Comparison of ENCODE assay signal across 9 cellular contexts in genomic region chr11:1628506-1629325, GRCh38. TPM values are rescaled to one million over a fixed set of nuclear protein-coding genes. Genes with fewer than 3 reads are reported as not detected.
A peak's percentile ranks its signal among the peaks of the same experiment; 100 is the strongest.
DNase-seq lines count a peak whose midpoint lies in the region; ATAC-seq, FAIRE-seq and TF ChIP-seq lines count a peak whose summit lies in the region.
"Had no signal": no experiment of that assay in that cellular context is flagged by ENCODE, and none has a peak within 500 bp of the region (broad histone marks: within the 10 kb centered on the region; RNA-seq: fewer than 3 reads in every experiment).

No MANE protein-coding gene starts in this region.

- H4K5ac ChIP-seq in IMR-90 (ENCODE audit: low read depth, low read length): no peak overlapping the region

- H3K27ac ChIP-seq in IMR-90 (ENCODE audit: insufficient read depth, low read length): no peak overlapping the region
- H3K27ac ChIP-seq in breast epithelium: no peak overlapping the region

- H3K27me3 ChIP-seq in IMR-90 (ENCODE audit: control insufficient read depth, insufficient read depth, low read length) (peaks cover 63% of the 10 kb centered on the region), breast epithelium (peaks cover 0 to 36% of the 10 kb centered on the region in 2 donors)

- no peak overlapping the region for H3K4me3 Mint-ChIP-seq in activated B cell treated with CpG ODN at 0.5 μM for 24 hours

- H2BK120ac ChIP-seq in IMR-90 (ENCODE audit: low read depth, low read length): no peak overlapping the region

- H2BK20ac ChIP-seq in IMR-90 (ENCODE audit: low read depth, low read length): no peak overlapping the region

- no peak overlapping the region for H3K18ac ChIP-seq in IMR-90 (ENCODE audit: low read depth, low read length)

- in situ Hi-C loops in IMR-90 (cut with MboI; ENCODE audit: low sequenced_read_pairs): no loop called here

- H2AK5ac ChIP-seq in IMR-90 (ENCODE audit: low read depth, low read length): no peak overlapping the region

- CTCF ChIA-PET in IMR-90 (lab: Yijun Ruan, JAX): interaction anchor here (1.3 kb wide), 1 partner anchor 34 kb away, joined by 4 read pairs; no protein-coding TSS in a partner anchor
- CTCF ChIA-PET in activated B cell treated with CpG ODN at 0.5 μM for 24 hours (lab: Charles Lee): interaction anchor here (0.9 to 1.2 kb wide), 2 partner anchors 10 to 79 kb away, joined by 3 read pairs; no protein-coding TSS in a partner anchor

- no peaks in the 10 kb centered on the region for H3K9me1 ChIP-seq in IMR-90 (ENCODE audit: insufficient read depth, low read length)

- H3K36me3 ChIP-seq in IMR-90 (ENCODE audit: control insufficient read depth, insufficient read depth, low read length): no peaks in the 10 kb centered on the region
- no peaks in the 10 kb centered on the region for H3K36me3 ChIP-seq in breast epithelium

- no peak overlapping the region for H3K14ac ChIP-seq in IMR-90 (replicated peaks; ENCODE audit: low read depth, low read length)

- no peak overlapping the region for H3K56ac ChIP-seq in IMR-90 (ENCODE audit: extremely low read depth, insufficient read depth, low read length)

- no peaks in the 10 kb centered on the region for H3K9me3 ChIP-seq in IMR-90 (ENCODE audit: control insufficient read depth, insufficient read depth, low read length)
- H3K9me3 ChIP-seq in breast epithelium: no peaks in the 10 kb centered on the region

- H3K4me3 ChIP-seq in IMR-90 (ENCODE audit: insufficient read depth, low read depth, low read length) (no peak overlapping the region), breast epithelium (no peak overlapping the region)

- no peak overlapping the region for H3K4ac ChIP-seq in IMR-90 (ENCODE audit: low read depth, low read length)

- no peak overlapping the region for H2BK5ac ChIP-seq in IMR-90 (ENCODE audit: low read depth, low read length, poor library complexity, severe bottlenecking)

- peak; percentile 64 for TF ChIP-seq CTCF in D721Med (IDR thresholded peaks at IDR 0.05; ENCODE audit: insufficient read depth, missing control alignments)
- TF ChIP-seq CTCF in IMR-90 (conservative IDR thresholded peaks at IDR 0.05; ENCODE audit: low read depth, low read length): peak; percentile 76
- no peak for TF ChIP-seq CTCF in activated B cell treated with CpG ODN at 0.5 μM for 24 hours (IDR thresholded peaks at IDR 0.05)
- peak; percentile 51 to 63 (median 54) for TF ChIP-seq CTCF in breast epithelium (IDR thresholded peaks at IDR 0.05)

- peak; percentile 67 for TF ChIP-seq RAD21 in IMR-90 (IDR thresholded peaks at IDR 0.05; ENCODE audit: low read length)

- H3K4me1 ChIP-seq in IMR-90 (ENCODE audit: control insufficient read depth, insufficient read depth, low read length) (no peaks in the 10 kb centered on the region), breast epithelium (no peaks in the 10 kb centered on the region)

- H2AFZ ChIP-seq in IMR-90 (replicated peaks; ENCODE audit: low read length, poor library complexity): peak overlapping the region; percentile 9

- no TSS peak for BruUV-seq in IMR-90 (replicated peaks; lab: Mats Ljungman, UMichigan)

- peak; percentile 99 for ATAC-seq in IMR-90 (ENCODE audit: low read depth)
- peak; percentile 81 for ATAC-seq in activated B cell treated with CpG ODN at 0.5 μM for 24 hours (ENCODE audit: low read depth)
- ATAC-seq in HG03469 (IDR thresholded peaks at IDR 0.05; ENCODE audit: unreplicated experiment): no peak
- ATAC-seq in GM21390 (IDR thresholded peaks at IDR 0.05; ENCODE audit: unreplicated experiment): no peak

- dilution Hi-C loops in IMR-90 (cut with HindIII; ENCODE audit: low sequenced_read_pairs, unreplicated experiment): no loop called here

- H3K79me1 ChIP-seq in IMR-90 (ENCODE audit: low read depth in 1 of 2, low read length in 2 of 2): no peaks in the 10 kb centered on the region

- DNase-seq in D721Med (ENCODE audit: insufficient read length, low spot score): no peak
- DNase-seq in IMR-90: peak; percentile 9
- peak; percentile 52 for DNase-seq in activated B cell treated with CpG ODN at 0.5 μM for 24 hours
- no peak for DNase-seq in breast epithelium (ENCODE audit: low spot score in 2 of 2)
- peak; percentile 50 for DNase-seq in kidney tubule cell (ENCODE audit: low spot score)
- peak in 2 of 3 donors; percentile 37 to 51 for DNase-seq in stimulated activated CD4-positive, alpha-beta T cell treated with anti-CD3 and anti-CD28 coated beads, TNF-alpha, amount 100 ng/mL, for 1 hour (ENCODE audit: low read depth in 3 of 3, low spot score in 1 of 3)

- no peak overlapping the region for H4K91ac ChIP-seq in IMR-90 (ENCODE audit: insufficient read depth, low read depth, low read length)

- H2BK15ac ChIP-seq in IMR-90 (ENCODE audit: low read depth, low read length): no peak overlapping the region

- POLR2A ChIA-PET in IMR-90 (lab: Charles Lee; ENCODE audit: unreplicated experiment) (no interaction called here), activated B cell treated with CpG ODN at 0.5 μM for 24 hours (lab: Charles Lee) (no interaction called here)

- H2AK9ac ChIP-seq in IMR-90 (replicated peaks; ENCODE audit: low read depth, low read length, poor library complexity): no peak overlapping the region

- no peak overlapping the region for H3K9ac ChIP-seq in IMR-90 (ENCODE audit: low read depth, low read length)

- H3K27ac Mint-ChIP-seq in activated B cell treated with CpG ODN at 0.5 μM for 24 hours: no peak overlapping the region

- intact Hi-C loops in IMR-90 (cut with micrococcal nuclease): loop anchor here (2.0 kb wide), 1 partner anchor 82 kb away; no protein-coding TSS in a partner anchor
- intact Hi-C loops in activated B cell treated with CpG ODN at 0.5 μM for 24 hours (cut with micrococcal nuclease): loop anchor here (2.0 kb wide), 1 partner anchor 82 kb away; no protein-coding TSS in a partner anchor
- intact Hi-C loops in breast epithelium (cut with DNase I; ENCODE audit: low total_unique reads): no loop called here

- H3K4me1 Mint-ChIP-seq in activated B cell treated with CpG ODN at 0.5 μM for 24 hours: peaks cover 4% of the 10 kb centered on the region

- H3K36me3 Mint-ChIP-seq in activated B cell treated with CpG ODN at 0.5 μM for 24 hours (ENCODE audit: low read depth): no peaks in the 10 kb centered on the region

- WGBS in IMR-90 (ENCODE audit: extremely low coverage in 2 of 2, insufficient read length in 1 of 2), 2 experiments: 33% methylated on average over 15 of the region's 35 CpGs; no CpG with 5 or more reads in 1 of the 2 experiments

- H3K9me3 Mint-ChIP-seq in activated B cell treated with CpG ODN at 0.5 μM for 24 hours: no peaks in the 10 kb centered on the region

- no peak overlapping the region for H3K23ac ChIP-seq in IMR-90 (ENCODE audit: low read depth, low read length)

- no peak for FAIRE-seq in D721Med (lab: Jason Lieb, UNC)

- H3K27me3 Mint-ChIP-seq in activated B cell treated with CpG ODN at 0.5 μM for 24 hours: peaks cover 30% of the 10 kb centered on the region

- no peak overlapping the region for H4K8ac ChIP-seq in IMR-90 (ENCODE audit: low read depth in 2 of 2, low read length in 2 of 2)

- no peak for TF ChIP-seq POLR2A in IMR-90 (IDR thresholded peaks at IDR 0.05; ENCODE audit: low read depth, low read length)
- no peak for TF ChIP-seq POLR2A in breast epithelium (IDR thresholded peaks at IDR 0.05)

- no peaks in the 10 kb centered on the region; the same call in 1 of the 2 replicates for H4K20me1 ChIP-seq in IMR-90 (ENCODE audit: insufficient read depth, low read length)

- H3K4me2 ChIP-seq in IMR-90 (ENCODE audit: low read depth, low read length): no peak overlapping the region

TF ChIP-seq in IMR-90, 13 proteins besides CTCF, POLR2A, EP300 and RAD21:
- TF ChIP-seq FOS (IDR thresholded peaks at IDR 0.05; ENCODE audit: low read depth, low read length) (no peak), SMC3 (IDR thresholded peaks at IDR 0.05; ENCODE audit: low read depth, low read length) (peak; percentile 58)

RNA-seq across cellular contexts. Expression of gene KRTAP5-5, which starts 0.9 kb away (rescaled TPM):
- not detected in 2 replicates for total RNA-seq in IMR-90 (2012; rRNA removed)
- polyA plus RNA-seq in IMR-90 (2012; rRNA removed): not detected in 2 replicates
- not detected in 2 replicates for polyA plus RNA-seq in IMR-90 (2012; cell fraction: cytosol; rRNA removed)
- not detected in 2 replicates for polyA plus RNA-seq in IMR-90 (2012; cell fraction: nucleus; rRNA removed; ENCODE audit: low replicate concordance)
- not detected in 2 replicates for total RNA-seq in activated B cell treated with CpG ODN at 0.5 μM for 24 hours
- total RNA-seq in breast epithelium: not detected
- total RNA-seq: temporal lobe had no signal

RNA-seq across cellular contexts. Expression of gene KRTAP5-4, which starts 6.8 kb away (rescaled TPM):
- not detected in 2 replicates for total RNA-seq in IMR-90 (2012; rRNA removed)
- polyA plus RNA-seq in IMR-90 (2012; rRNA removed): not detected in 2 replicates
- polyA plus RNA-seq in IMR-90 (2012; cell fraction: cytosol; rRNA removed): not detected in 2 replicates
- not detected in 2 replicates for polyA plus RNA-seq in IMR-90 (2012; cell fraction: nucleus; rRNA removed; ENCODE audit: low replicate concordance)
- total RNA-seq in activated B cell treated with CpG ODN at 0.5 μM for 24 hours: not detected in 2 replicates
- total RNA-seq in breast epithelium: not detected

RNA-seq across cellular contexts. Expression of gene KRTAP5-3, which starts 20.5 kb away (rescaled TPM):
- total RNA-seq in IMR-90 (2012; rRNA removed) (not detected in 2 replicates), activated B cell treated with CpG ODN at 0.5 μM for 24 hours (not detected in 2 replicates), breast epithelium (not detected)
- not detected in 2 replicates for polyA plus RNA-seq in IMR-90 (2012; rRNA removed)
- not detected in 2 replicates for polyA plus RNA-seq in IMR-90 (2012; cell fraction: cytosol; rRNA removed)
- polyA plus RNA-seq in IMR-90 (2012; cell fraction: nucleus; rRNA removed; ENCODE audit: low replicate concordance): not detected in 2 replicates
- total RNA-seq: temporal lobe had no signal

RNA-seq across cellular contexts. Expression of gene KRTAP5-2, which starts 30.6 kb away (rescaled TPM):
- not detected in 2 replicates for total RNA-seq in IMR-90 (2012; rRNA removed)
- not detected in 2 replicates for polyA plus RNA-seq in IMR-90 (2012; rRNA removed)
- not detected in 2 replicates for polyA plus RNA-seq in IMR-90 (2012; cell fraction: cytosol; rRNA removed)
- not detected in 2 replicates for polyA plus RNA-seq in IMR-90 (2012; cell fraction: nucleus; rRNA removed; ENCODE audit: low replicate concordance)
- total RNA-seq in activated B cell treated with CpG ODN at 0.5 μM for 24 hours: not detected in 2 replicates
- total RNA-seq in breast epithelium: not detected
- total RNA-seq: temporal lobe had no signal

RNA-seq across cellular contexts. Expression of gene KRTAP5-1, which starts 43.6 kb away (rescaled TPM):
- total RNA-seq in IMR-90 (2012; rRNA removed) (not detected in 2 replicates), activated B cell treated with CpG ODN at 0.5 μM for 24 hours (not detected in 2 replicates), breast epithelium (not detected)
- not detected in 2 replicates for polyA plus RNA-seq in IMR-90 (2012; rRNA removed)
- polyA plus RNA-seq in IMR-90 (2012; cell fraction: cytosol; rRNA removed): not detected in 2 replicates
- polyA plus RNA-seq in IMR-90 (2012; cell fraction: nucleus; rRNA removed; ENCODE audit: low replicate concordance): not detected in 2 replicates
- total RNA-seq: temporal lobe had no signal

Comparison
In these comparisons a context has a peak if more than half of its experiments do, and no peak if none do; other contexts are left out.
1. DNase-seq: peak in IMR-90 (single experiment), activated B cell treated with CpG ODN at 0.5 μM for 24 hours (single experiment), kidney tubule cell (single experiment) and stimulated activated CD4-positive, alpha-beta T cell treated with anti-CD3 and anti-CD28 coated beads, TNF-alpha, amount 100 ng/mL, for 1 hour (2 of 3); none in D721Med (single experiment) and breast epithelium (0 of 2).
2. ATAC-seq: peak in IMR-90 (single experiment) and activated B cell treated with CpG ODN at 0.5 μM for 24 hours (single experiment); none in HG03469 (single experiment) and GM21390 (single experiment).